9 cellular contexts compared by ENCODE assay signal in the genomic region with DNA sequence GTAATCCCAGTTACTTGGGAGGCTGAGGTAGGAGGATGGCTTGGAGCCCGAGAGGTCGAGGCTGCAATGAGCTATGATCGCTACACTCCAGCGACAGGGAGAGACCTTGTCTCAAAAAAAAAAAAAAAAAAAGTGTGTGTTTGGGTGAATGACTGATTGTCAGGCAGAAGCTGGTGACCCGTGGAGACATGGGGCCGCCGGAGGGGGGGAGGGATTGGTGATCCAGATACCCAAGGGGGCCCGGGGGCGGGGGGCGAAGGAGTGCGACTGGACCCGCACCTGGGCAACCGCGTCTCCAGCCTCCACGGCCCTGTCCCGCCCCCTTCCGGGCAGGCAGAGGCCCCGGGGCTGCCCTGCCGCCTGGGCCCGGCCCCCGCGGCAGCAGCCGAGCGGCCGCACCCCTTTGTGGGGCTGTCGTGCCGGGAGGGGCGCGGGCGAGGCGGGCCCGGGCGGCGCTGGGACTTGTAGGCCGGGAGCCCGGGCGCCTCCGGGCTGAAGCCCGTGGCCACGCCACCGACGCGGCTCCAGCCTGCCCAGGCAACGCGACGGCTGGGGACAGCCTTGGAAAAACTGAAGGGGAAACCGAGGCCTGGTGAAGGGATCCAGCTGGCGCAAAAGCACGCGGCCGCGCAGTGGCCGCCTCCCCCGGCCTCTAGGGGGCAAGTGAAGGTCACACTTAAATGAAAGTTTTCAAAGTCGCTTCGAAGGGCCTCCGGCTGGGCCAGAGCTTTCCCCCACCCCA. TPM values are rescaled to one million over a fixed set of nuclear protein-coding genes. Genes with fewer than 3 reads are reported as not detected.
A peak's percentile ranks its signal among the peaks of the same experiment; 100 is the strongest.
DNase-seq lines count a peak whose midpoint lies in the region; ATAC-seq and TF ChIP-seq lines count a peak whose summit lies in the region.
"Had no signal": no experiment of that assay in that cellular context is flagged by ENCODE, and none has a peak within 500 bp of the region (broad histone marks: within the 10 kb centered on the region; RNA-seq: fewer than 3 reads in every experiment).

No MANE protein-coding gene starts in this region.

- H3K27ac ChIP-seq in KMS-11 (peak overlapping the region; percentile 55), left lung (peak overlapping the region; percentile 37 to 73)

- DNase-seq in NCI-H1105 treated with DMSO at 0.1 percent for 48 hours (lab: John Stamatoyannopoulos, UW) (peak; percentile 15), NCI-H1105 (lab: John Stamatoyannopoulos, UW) (no peak), dermis blood vessel endothelial cell (peak; percentile 61), left lung (peak; percentile 82 to 94), COLO829 (ENCODE audit: low spot score) (no peak)
- DNase-seq in stimulated activated CD4-positive, alpha-beta T cell treated with anti-CD3 and anti-CD28 coated beads, Interleukin-4, amount 100 ng/mL, for 4 hours: peak; percentile 63 to 68

- 0 out of 2 replicates have a peak, but pooled peaks cover 3% of the 10 kb centered on the region for H4K20me1 ChIP-seq in KMS-11 (ENCODE audit: insufficient read depth)

- peaks cover 22% of the 10 kb centered on the region for H3K79me2 ChIP-seq in KMS-11 (ENCODE audit: insufficient read depth, low read depth)

- peak overlapping the region; percentile 75 for H3K9ac ChIP-seq in KMS-11

- no peaks in the 10 kb centered on the region for H3K36me3 ChIP-seq in KMS-11 (ENCODE audit: insufficient read depth)
- peaks cover 0 to 5% of the 10 kb centered on the region in 2 donors for H3K36me3 ChIP-seq in left lung

- H3K27me3 ChIP-seq in KMS-11 (ENCODE audit: insufficient read depth, low read depth) (no peaks in the 10 kb centered on the region), left lung (no peaks in the 10 kb centered on the region)

- ATAC-seq in activated CD4-positive, CD25-positive, alpha-beta regulatory T cell treated with anti-CD3 and anti-CD28 coated beads, Interleukin-2, amount 50 U/mL, for 24 hours: peak; percentile 30 to 37
- peak; percentile 89 for ATAC-seq in left lung

- H3K9me3 ChIP-seq in left lung: no peaks in the 10 kb centered on the region

- peaks cover 30% of the 10 kb centered on the region for H3K4me1 ChIP-seq in KMS-11 (ENCODE audit: low read depth, poor library complexity, severe bottlenecking)
- H3K4me1 ChIP-seq in left lung: peaks cover 6 to 56% of the 10 kb centered on the region in 2 donors

- peak overlapping the region; percentile 97 for H3K4me2 ChIP-seq in KMS-11

- peak; percentile 28; the same call in 1 of the 2 replicates for TF ChIP-seq CTCF in KMS-11 (conservative IDR thresholded peaks at IDR 0.05; ENCODE audit: low read depth, low read length)
- TF ChIP-seq CTCF in left lung (IDR thresholded peaks at IDR 0.05): peak in 1 of 2 donors; percentile 30

- peak overlapping the region; percentile 85 for H2AFZ ChIP-seq in KMS-11 (ENCODE audit: low read depth)

- intact Hi-C loops in left lung (cut with DNase I): loop anchor here in 1 of 2 donors (10.0 kb wide), 1 partner anchor 196 kb away; no protein-coding TSS in a partner anchor

- H3K4me3 ChIP-seq in KMS-11 (IDR thresholded peaks at IDR 0.05; ENCODE audit: insufficient read depth, low read depth, low read length) (no peak overlapping the region), left lung (peak overlapping the region; percentile 25 to 42)

RNA-seq across cellular contexts. Expression of gene RBM38, which starts 2.1 kb away (rescaled TPM):
- total RNA-seq in dermis blood vessel endothelial cell (13.8 and 21.6 TPM in 2 replicates), left lung (10 to 100 TPM; 17.6 to 20.0 TPM)

RNA-seq across cellular contexts. Expression of gene RAE1, which starts 38.1 kb away (rescaled TPM):
- total RNA-seq in dermis blood vessel endothelial cell (41.4 and 56.3 TPM in 2 replicates), left lung (10 to 100 TPM; 16.4 to 18.1 TPM)

RNA-seq across cellular contexts. Expression of gene SPO11, which starts 59.5 kb away (rescaled TPM):
- total RNA-seq in dermis blood vessel endothelial cell: not detected in 2 replicates
- not detected for total RNA-seq in left lung
- total RNA-seq: pulmonary artery endothelial cell had no signal

Comparison
In these comparisons a context has a peak if more than half of its experiments do, and no peak if none do; other contexts are left out.
1. DNase-seq: peak in NCI-H1105 treated with DMSO at 0.1 percent for 48 hours (single experiment), dermis blood vessel endothelial cell (single experiment), left lung (2 of 2) and stimulated activated CD4-positive, alpha-beta T cell treated with anti-CD3 and anti-CD28 coated beads, Interleukin-4, amount 100 ng/mL, for 4 hours (2 of 2); none in NCI-H1105 (single experiment) and COLO829 (single experiment).